Comparison of ENCODE assay signal across 11 cellular contexts in the genomic region with DNA sequence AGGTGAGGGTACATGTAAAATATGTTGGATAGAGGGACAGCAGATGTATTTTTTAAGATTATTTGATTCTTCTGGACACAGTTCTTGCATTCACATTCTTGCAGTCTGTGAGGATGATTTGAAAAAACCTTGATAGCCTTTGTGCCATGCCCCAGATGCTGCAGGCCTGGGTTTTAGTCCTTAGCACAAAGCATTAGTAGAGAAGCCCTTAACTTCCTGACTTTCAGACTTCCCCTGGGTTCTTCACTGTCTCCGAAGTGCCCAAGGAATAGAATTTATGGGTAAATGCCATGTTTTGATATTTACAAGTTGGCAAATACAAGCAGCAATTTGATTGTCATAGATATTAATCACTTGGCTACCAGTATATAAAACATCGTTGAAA.
DNase-seq lines count a peak whose midpoint lies in the region; ATAC-seq and TF ChIP-seq lines count a peak whose summit lies in the region.
"Had no signal": no experiment of that assay in that cellular context is flagged by ENCODE, and none has a peak within 500 bp of the region (broad histone marks: within the 10 kb centered on the region; RNA-seq: fewer than 3 reads in every experiment).

No MANE protein-coding gene starts in this region.

- peak overlapping the region; percentile 66 to 97 (median 90) for H3K27ac ChIP-seq in BLaER1 treated with 17β-estradiol and CSF1 and Interleukin-3, amounts not matched to agents 10 nM and 100 nM
- peak overlapping the region; percentile 13 for H3K27ac ChIP-seq in cingulate gyrus (ENCODE audit: low read depth, low read length)
- H3K27ac ChIP-seq: parathyroid adenoma had no signal

- H3K9me3 Mint-ChIP-seq in nephron, result no peaks in the 10 kb centered on the region
- H3K9me3 Mint-ChIP-seq: activated naive CD4-positive, alpha-beta T cell treated with anti-CD3 and anti-CD28 coated beads, Interleukin-2, amount 10 ng/mL, durations not matched to agents 7 days and 5 days had no signal

- no peak for TF ChIP-seq CTCF in NB4 (IDR thresholded peaks at IDR 0.05; ENCODE audit: low read depth, low read length)
- no peak for TF ChIP-seq CTCF in nephron (IDR thresholded peaks at IDR 0.05; ENCODE audit: unreplicated experiment in 3 of 3)

- H3K36me3 ChIP-seq in BLaER1 treated with 17β-estradiol and CSF1 and Interleukin-3, amounts not matched to agents 10 nM and 100 nM, result no peaks in the 10 kb centered on the region

- no peak for ATAC-seq in GM21529 (IDR thresholded peaks at IDR 0.05; ENCODE audit: unreplicated experiment)

- H3K27ac Mint-ChIP-seq in nephron, result peak overlapping the region; percentile 58 to 82 (median 63)
- H3K27ac Mint-ChIP-seq: activated naive CD4-positive, alpha-beta T cell treated with anti-CD3 and anti-CD28 coated beads, Interleukin-2, amount 10 ng/mL, durations not matched to agents 7 days and 5 days had no signal

- DNase-seq in NB4 (ENCODE audit: low read depth) (no peak), GF-D8 (lab: John Stamatoyannopoulos, UW) (no peak)
- no peak for DNase-seq in stimulated activated CD4-positive, alpha-beta T cell treated with anti-CD3 and anti-CD28 coated beads, Interleukin-2, amount 100 ng/mL, for 48 hours
- DNase-seq in activated effector memory CD4-positive, alpha-beta T cell treated with Interleukin-2 at 50 U/mL for 16 hours, result no peak
- DNase-seq: activated naive CD4-positive, alpha-beta T cell treated with anti-CD3 and anti-CD28 coated beads, Interleukin-2, amount 10 ng/mL, durations not matched to agents 7 days and 5 days; MM.1S had no signal

- no peaks in the 10 kb centered on the region for H3K9me3 ChIP-seq in BLaER1 treated with 17β-estradiol and CSF1 and Interleukin-3, amounts not matched to agents 10 nM and 100 nM (replicated peaks in 1 of 11)

- H3K4me3 Mint-ChIP-seq in nephron, result peak overlapping the region in 2 of 3 experiments; percentile 26 to 29
- H3K4me3 Mint-ChIP-seq: activated naive CD4-positive, alpha-beta T cell treated with anti-CD3 and anti-CD28 coated beads, Interleukin-2, amount 10 ng/mL, durations not matched to agents 7 days and 5 days had no signal

- peaks cover 14 to 80% (median 41%) of the 10 kb centered on the region in 10 experiments for H3K4me1 ChIP-seq in BLaER1 treated with 17β-estradiol and CSF1 and Interleukin-3, amounts not matched to agents 10 nM and 100 nM

- no peaks in the 10 kb centered on the region for H4K20me1 ChIP-seq in BLaER1 treated with 17β-estradiol and CSF1 and Interleukin-3, amounts not matched to agents 10 nM and 100 nM

- peak overlapping the region in 4 of 10 experiments; percentile 6 to 48 (median 13); a peak in 5 of 20 replicates for H3K4me3 ChIP-seq in BLaER1 treated with 17β-estradiol and CSF1 and Interleukin-3, amounts not matched to agents 10 nM and 100 nM
- H3K4me3 ChIP-seq in NB4 (ENCODE audit: low read depth, low read length), result peak overlapping the region; percentile 18

- no peaks in the 10 kb centered on the region for H3K27me3 Mint-ChIP-seq in nephron (ENCODE audit: low read depth)
- H3K27me3 Mint-ChIP-seq: activated naive CD4-positive, alpha-beta T cell treated with anti-CD3 and anti-CD28 coated beads, Interleukin-2, amount 10 ng/mL, durations not matched to agents 7 days and 5 days had no signal

- H3K4me2 ChIP-seq in BLaER1 treated with 17β-estradiol and CSF1 and Interleukin-3, amounts not matched to agents 10 nM and 100 nM, result peak overlapping the region; percentile 48 to 89 (median 83)

- no peaks in the 10 kb centered on the region for H3K27me3 ChIP-seq in BLaER1 treated with 17β-estradiol and CSF1 and Interleukin-3, amounts not matched to agents 10 nM and 100 nM

- no peak for TF ChIP-seq POLR2A in NB4 (IDR thresholded peaks at IDR 0.05; ENCODE audit: extremely low read depth, insufficient read length)

- H3K4me1 Mint-ChIP-seq in nephron, result peaks cover 16% of the 10 kb centered on the region

- peaks cover 2% of the 10 kb centered on the region for H3K36me3 Mint-ChIP-seq in nephron (ENCODE audit: low read depth)

- H3K9ac ChIP-seq in BLaER1 treated with 17β-estradiol and CSF1 and Interleukin-3, amounts not matched to agents 10 nM and 100 nM, result peak overlapping the region in 10 of 11 experiments; percentile 53 to 82 (median 74); a peak in 19 of 22 replicates
- H3K9ac ChIP-seq: parathyroid adenoma had no signal
